17 cellular contexts compared by ENCODE assay signal in the genomic region with DNA sequence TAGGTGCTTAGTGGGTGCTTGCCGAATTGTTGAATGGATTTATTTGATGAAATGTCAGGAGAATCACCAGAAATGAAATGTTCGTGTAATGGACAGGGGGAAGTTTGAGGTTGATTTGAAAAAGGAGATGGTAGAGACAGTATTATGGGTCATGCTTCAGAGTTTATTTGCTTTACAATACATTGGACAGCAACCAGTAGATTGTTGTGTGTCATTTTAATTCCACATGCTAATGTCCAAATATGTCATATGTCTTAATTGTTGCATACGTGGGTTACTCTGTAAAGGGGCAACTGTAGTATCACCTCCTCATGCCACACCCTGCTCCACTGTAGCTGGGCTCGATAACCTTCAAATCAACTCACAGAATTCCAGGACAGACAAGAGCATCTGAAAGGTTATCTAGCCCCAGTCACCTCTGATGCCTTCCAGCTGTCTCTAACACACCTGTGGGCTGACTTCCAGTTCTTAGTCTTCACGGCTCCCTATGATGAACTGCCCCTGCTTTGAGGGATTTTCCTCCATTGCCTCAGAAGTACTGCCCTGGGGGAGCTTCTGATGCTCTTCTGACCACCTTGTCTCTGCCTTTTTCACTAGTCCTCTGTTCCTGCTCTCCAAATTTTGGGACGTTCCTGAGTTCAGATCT. TPM values are rescaled to one million over a fixed set of nuclear protein-coding genes. Genes with fewer than 3 reads are reported as not detected.
DNase-seq lines count a peak whose midpoint lies in the region; ATAC-seq, FAIRE-seq and TF ChIP-seq lines count a peak whose summit lies in the region.
"Had no signal": no experiment of that assay in that cellular context is flagged by ENCODE, and none has a peak within 500 bp of the region (broad histone marks: within the 10 kb centered on the region; RNA-seq: fewer than 3 reads in every experiment).

No MANE protein-coding gene starts in this region.

- TF ChIP-seq CTCF in HEK293 (tag by site-specific recombination; IDR thresholded peaks at IDR 0.05) = no peak
- TF ChIP-seq CTCF in GM12878 (IDR thresholded peaks at IDR 0.05 in 2 of 3, conservative IDR thresholded peaks at IDR 0.05 in 1 of 3; ENCODE audit: control insufficient read depth in 2 of 3, extremely low read depth in 1 of 3, insufficient read depth in 1 of 3, low read depth in 3 of 3, low read length in 3 of 3) = no peak

- peak; percentile 21 for ATAC-seq in GM12878
- no peak for ATAC-seq in HG02973 (IDR thresholded peaks at IDR 0.05; ENCODE audit: unreplicated experiment)
- ATAC-seq: body of pancreas; esophagus mucosa; stimulated activated naive CD8-positive, alpha-beta T cell treated with anti-CD3 and anti-CD28 coated beads, Interleukin-15, amount 100 ng/mL, for 72 hours; T-cell had no signal

- H3K36me3 ChIP-seq in HEK293 (ENCODE audit: control insufficient read depth in 2 of 2, insufficient read depth in 1 of 2, low read length in 2 of 2) (no peaks in the 10 kb centered on the region), GM12878 (ENCODE audit: control insufficient read depth in 2 of 2, insufficient read depth in 2 of 2, low read length in 1 of 2) (no peaks in the 10 kb centered on the region), trophoblast cell (ENCODE audit: control insufficient read depth in 1 of 2, insufficient read depth in 2 of 2, low read length in 2 of 2) (no peaks in the 10 kb centered on the region)
- H3K36me3 ChIP-seq in CD8-positive, alpha-beta memory T cell (ENCODE audit: insufficient read depth, low read length) = no peaks in the 10 kb centered on the region

- H3K23ac ChIP-seq in trophoblast cell (ENCODE audit: low read length) = no peak overlapping the region

- POLR2A ChIA-PET in HEK293 (lab: Yijun Ruan, JAX) = no interaction called here
- POLR2A ChIA-PET in GM12878 (lab: Charles Lee) = interaction anchor here (1.0 to 6.8 kb wide), 17 partner anchors 9 to 117 kb away, joined by 3 to 68 read pairs (median 10); partner anchors contain the start of genes CD274, PLGRKT and RIC1
- POLR2A ChIA-PET in CD8-positive, alpha-beta memory T cell (lab: Charles Lee) = no interaction called here

- H3K9ac ChIP-seq in GM12878 (ENCODE audit: control insufficient read depth, insufficient read depth, low read length) (peak overlapping the region; percentile 54), trophoblast cell (ENCODE audit: low read length) (no peak overlapping the region)

- H3K4me1 Mint-ChIP-seq in T-helper 1 cell treated with Interleukin-12 subunit alpha and Interleukin-12 subunit beta and Interleukin-4 antibody, amounts not matched to agents 30 μg/mL and 1 μg/mL, for 36 hours (ENCODE audit: low read depth) = peaks cover 49% of the 10 kb centered on the region
- H3K4me1 Mint-ChIP-seq in CD8-positive, alpha-beta memory T cell = peaks cover 27 to 47% (median 43%) of the 10 kb centered on the region in 3 donors

- H3K36me3 Mint-ChIP-seq in T-helper 1 cell treated with Interleukin-12 subunit alpha and Interleukin-12 subunit beta and Interleukin-4 antibody, amounts not matched to agents 30 μg/mL and 1 μg/mL, for 36 hours (ENCODE audit: low read depth) = peaks cover 31% of the 10 kb centered on the region
- no peaks in the 10 kb centered on the region for H3K36me3 Mint-ChIP-seq in CD8-positive, alpha-beta memory T cell
- H3K36me3 Mint-ChIP-seq: T-cell had no signal

- no peak overlapping the region for H2AK5ac ChIP-seq in trophoblast cell (ENCODE audit: low read length)

- H2BK12ac ChIP-seq in trophoblast cell (ENCODE audit: low read length) = no peak overlapping the region

- H3K27ac Mint-ChIP-seq in T-helper 1 cell treated with Interleukin-12 subunit alpha and Interleukin-12 subunit beta and Interleukin-4 antibody, amounts not matched to agents 30 μg/mL and 1 μg/mL, for 36 hours = peak overlapping the region; percentile 60
- peak overlapping the region in 1 of 8 donors; percentile 16 for H3K27ac Mint-ChIP-seq in CD8-positive, alpha-beta memory T cell
- H3K27ac Mint-ChIP-seq: stimulated activated naive CD8-positive, alpha-beta T cell treated with anti-CD3 and anti-CD28 coated beads, Interleukin-15, amount 100 ng/mL, for 72 hours had no signal

- H2BK120ac ChIP-seq in trophoblast cell (ENCODE audit: insufficient read depth, low read length, poor library complexity) = peak overlapping the region; percentile 63

- H3K27me3 ChIP-seq in GM12878 (replicated peaks in 1 of 2; ENCODE audit: control insufficient read depth in 2 of 2, insufficient read depth in 2 of 2, low read length in 1 of 2) (no peaks in the 10 kb centered on the region), trophoblast cell (ENCODE audit: insufficient read depth, low read length) (no peaks in the 10 kb centered on the region)
- H3K27me3 ChIP-seq in CD8-positive, alpha-beta memory T cell (ENCODE audit: insufficient read depth, low read length, poor library complexity, severe bottlenecking) = no peaks in the 10 kb centered on the region
- H3K27me3 ChIP-seq: body of pancreas had no signal

- no peak overlapping the region for H2AFZ ChIP-seq in GM12878 (ENCODE audit: control insufficient read depth, low read depth, low read length)
- H2AFZ ChIP-seq in trophoblast cell (ENCODE audit: insufficient read depth, low read length, poor library complexity) = no peak overlapping the region

- DNase-seq in T-helper 1 cell (no peak), GM12878 (ENCODE audit: low read depth, low spot score) (no peak), trophoblast cell (peak; percentile 65 to 78), T1000 (lab: John Stamatoyannopoulos, UW) (no peak)
- DNase-seq in CD8-positive, alpha-beta memory T cell = no peak
- DNase-seq: body of pancreas; DMS53; NCI-H1105 treated with DMSO at 0.1 percent for 48 hours; NCI-H774; occipital lobe; stimulated activated naive CD8-positive, alpha-beta T cell treated with anti-CD3 and anti-CD28 coated beads, Interleukin-15, amount 100 ng/mL, for 72 hours; T-cell had no signal

- H3K18ac ChIP-seq in trophoblast cell (ENCODE audit: low read length) = no peak overlapping the region

- TF ChIP-seq POLR2A in GM12878 (IDR thresholded peaks at IDR 0.05; ENCODE audit: low read depth, low read length) = no peak

- H4K91ac ChIP-seq in trophoblast cell (ENCODE audit: low read depth, low read length) = no peak overlapping the region

- no peak for TF ChIP-seq EP300 in GM12878 (IDR thresholded peaks at IDR 0.05; ENCODE audit: borderline replicate concordance in 1 of 2, control insufficient read depth in 1 of 2, low read depth in 2 of 2, low read length in 2 of 2)

- no peaks in the 10 kb centered on the region for H3K27me3 Mint-ChIP-seq in T-helper 1 cell treated with Interleukin-12 subunit alpha and Interleukin-12 subunit beta and Interleukin-4 antibody, amounts not matched to agents 30 μg/mL and 1 μg/mL, for 36 hours (ENCODE audit: low read depth)
- H3K27me3 Mint-ChIP-seq in CD8-positive, alpha-beta memory T cell = peaks cover 0 to 2% of the 10 kb centered on the region in 2 donors
- H3K27me3 Mint-ChIP-seq: stimulated activated naive CD8-positive, alpha-beta T cell treated with anti-CD3 and anti-CD28 coated beads, Interleukin-15, amount 100 ng/mL, for 72 hours; T-cell had no signal

- SMC1A ChIA-PET in GM12878 (lab: Charles Lee; ENCODE audit: uncharacterized antibody, unreplicated experiment) = interaction anchor here (1.0 to 11.3 kb wide), 23 partner anchors 9 to 117 kb away, joined by 3 to 311 read pairs (median 6); partner anchors contain the start of genes CD274, PLGRKT and RIC1

- H2BK5ac ChIP-seq in trophoblast cell (ENCODE audit: low read depth, low read length, poor library complexity) = no peak overlapping the region

- no peaks in the 10 kb centered on the region for H3K4me1 ChIP-seq in HEK293 (ENCODE audit: control insufficient read depth, insufficient read depth, low read length)
- peaks cover 47% of the 10 kb centered on the region for H3K4me1 ChIP-seq in GM12878 (ENCODE audit: control insufficient read depth, insufficient read depth, low read length)
- peaks cover 21 to 27% of the 10 kb centered on the region in 2 experiments for H3K4me1 ChIP-seq in trophoblast cell (ENCODE audit: control insufficient read depth in 1 of 2, insufficient read depth in 2 of 2, low read length in 2 of 2)
- H3K4me1 ChIP-seq in CD8-positive, alpha-beta memory T cell (ENCODE audit: insufficient read depth, low read length) = peaks cover 3% of the 10 kb centered on the region
- H3K4me1 ChIP-seq: body of pancreas had no signal

- BruUV-seq in GM12878 (replicated peaks; lab: Mats Ljungman, UMichigan) = no TSS peak

- intact Hi-C loops in GM12878 (cut with micrococcal nuclease; ENCODE audit: unreplicated experiment) = loop anchor here (2.0 to 5.0 kb wide), 3 partner anchors 53 to 525 kb away; partner anchors contain the start of gene JAK2

- no peaks in the 10 kb centered on the region for H3K9me3 ChIP-seq in HEK293 (ENCODE audit: control insufficient read depth, insufficient read depth, low read depth, low read length)
- H3K9me3 ChIP-seq in GM12878 (replicated peaks; ENCODE audit: control insufficient read depth, insufficient read depth, low read length) = no peaks in the 10 kb centered on the region
- H3K9me3 ChIP-seq in trophoblast cell (ENCODE audit: insufficient read depth, low read depth, low read length) = no peaks in the 10 kb centered on the region
- H3K9me3 ChIP-seq in CD8-positive, alpha-beta memory T cell (ENCODE audit: low read length) = no peaks in the 10 kb centered on the region
- H3K9me3 ChIP-seq: body of pancreas had no signal

- H3K4me3 ChIP-seq in HEK293 (ENCODE audit: low read depth, low read length) (no peak overlapping the region), GM12878 (peak overlapping the region; percentile 49), trophoblast cell (ENCODE audit: low read depth, low read length) (no peak overlapping the region)
- H3K4me3 ChIP-seq in CD8-positive, alpha-beta memory T cell (ENCODE audit: low read length) = no peak overlapping the region
- H3K4me3 ChIP-seq: body of pancreas had no signal

- CTCF ChIA-PET in HEK293 (lab: Yijun Ruan, JAX) (no interaction called here), GM12878 (lab: Yijun Ruan, JAX) (interaction anchor here (1.2 to 6.5 kb wide), 8 partner anchors 13 to 78 kb away, joined by 4 to 32 read pairs (median 10); partner anchors contain the start of gene CD274)
- CTCF ChIA-PET in CD8-positive, alpha-beta memory T cell (lab: Charles Lee) = interaction anchor here (0.8 kb wide), 1 partner anchor 10 kb away, joined by 3 read pairs; no protein-coding TSS in a partner anchor

- WGBS in GM12878 (ENCODE audit: insufficient coverage, insufficient replicate concordance, low lambda C conversion rate, missing lambda C conversion rate) = 29% methylated on average over 6 of the region's 6 CpGs
- 100% methylated on average over 1 of the region's 6 CpGs for WGBS in trophoblast cell (ENCODE audit: extremely low coverage, insufficient coverage, insufficient read length)

- TF ChIP-seq RAD21 in GM12878 (IDR thresholded peaks at IDR 0.05; ENCODE audit: insufficient read depth, low read depth, low read length) = no peak

- H3K14ac ChIP-seq in trophoblast cell (ENCODE audit: low read length) = no peak overlapping the region

- H3K4ac ChIP-seq in trophoblast cell (ENCODE audit: low read depth, low read length) = no peak overlapping the region

- H4K8ac ChIP-seq in trophoblast cell (ENCODE audit: low read depth, low read length) = no peak overlapping the region

- H3K79me2 ChIP-seq in GM12878 (ENCODE audit: control insufficient read depth, insufficient read depth, low read length) (peaks cover 52% of the 10 kb centered on the region), trophoblast cell (ENCODE audit: control insufficient read depth, insufficient read depth, low read length, poor library complexity) (no peaks in the 10 kb centered on the region)

- peaks cover 3% of the 10 kb centered on the region for H3K9me3 Mint-ChIP-seq in T-helper 1 cell treated with Interleukin-12 subunit alpha and Interleukin-12 subunit beta and Interleukin-4 antibody, amounts not matched to agents 30 μg/mL and 1 μg/mL, for 36 hours
- H3K9me3 Mint-ChIP-seq in CD8-positive, alpha-beta memory T cell = no peaks in the 10 kb centered on the region
- H3K9me3 Mint-ChIP-seq: T-cell had no signal

- H3K79me1 ChIP-seq in trophoblast cell (ENCODE audit: low read length) = peaks cover 15% of the 10 kb centered on the region

- H3K27ac ChIP-seq in HEK293 (ENCODE audit: extremely low read depth, low read depth, low read length) = no peak overlapping the region
- peak overlapping the region; percentile 82 for H3K27ac ChIP-seq in GM12878 (ENCODE audit: control insufficient read depth, insufficient read depth)
- no peak overlapping the region for H3K27ac ChIP-seq in trophoblast cell (ENCODE audit: low read depth, low read length)
- no peak overlapping the region for H3K27ac ChIP-seq in CD8-positive, alpha-beta memory T cell (ENCODE audit: low read depth, low read length)
- H3K27ac ChIP-seq: body of pancreas had no signal

- in situ Hi-C loops in GM12878 (cut with MboI) = no loop called here

- H4K12ac ChIP-seq in trophoblast cell (ENCODE audit: low read depth, low read length) = no peak overlapping the region

- no peaks in the 10 kb centered on the region for H4K20me1 ChIP-seq in GM12878 (ENCODE audit: control insufficient read depth, insufficient read depth)

- H3K4me2 ChIP-seq in GM12878 (ENCODE audit: control insufficient read depth, insufficient read depth) (peak overlapping the region; percentile 75), trophoblast cell (ENCODE audit: low read length) (no peak overlapping the region)

- no peak for FAIRE-seq in GM12878 (lab: Jason Lieb, UNC)
- FAIRE-seq: A204.1 had no signal

- RAD21 ChIA-PET in GM12878 (lab: Charles Lee; ENCODE audit: unreplicated experiment) = interaction anchor here (1.1 to 11.9 kb wide), 19 partner anchors 10 to 78 kb away, joined by 3 to 146 read pairs (median 17); partner anchors contain the start of genes CD274 and PLGRKT

- peak overlapping the region; percentile 90 for H3K4me3 Mint-ChIP-seq in T-helper 1 cell treated with Interleukin-12 subunit alpha and Interleukin-12 subunit beta and Interleukin-4 antibody, amounts not matched to agents 30 μg/mL and 1 μg/mL, for 36 hours
- H3K4me3 Mint-ChIP-seq in CD8-positive, alpha-beta memory T cell = peak overlapping the region in 2 of 7 donors; percentile 1 to 90
- H3K4me3 Mint-ChIP-seq: stimulated activated naive CD8-positive, alpha-beta T cell treated with anti-CD3 and anti-CD28 coated beads, Interleukin-15, amount 100 ng/mL, for 72 hours had no signal

RNA-seq across cellular contexts. Expression of gene PDCD1LG2, which starts 1.7 kb away (rescaled TPM):
- total RNA-seq in GM12878 (2013; cell fraction: nucleolus; rRNA removed) = 37.4 and 39.7 TPM in 2 replicates
- total RNA-seq in GM12878 (2014; rRNA removed) (3.4 and 4.0 TPM in 2 replicates), GM12878 (2014; rRNA removed; fragmentation: Illumina TruSeq; extraction: Trizol) (3.2 and 3.9 TPM in 2 replicates), GM12878 (2021) (1.9 and 2.4 TPM in 2 replicates)
- polyA plus RNA-seq in GM12878 (2011; ENCODE audit: low read depth) = 1.5 TPM
- polyA plus RNA-seq in GM12878 (2011; rRNA removed) (37.3 and 46.0 TPM in 2 replicates), GM12878 (2014; fragmentation: Illumina TruSeq; extraction: Trizol) (2.9 and 3.3 TPM in 2 replicates), GM12878 (2014; fragmentation: Nextera tagmentation; extraction: Ambion mirVana) (1 to 10 TPM; 1.5 to 2.5 TPM), GM12878 (2014; rRNA removed) (1.8 and 2.0 TPM in 2 replicates), GM12878 (2016; fragmentation: Nextera tagmentation; extraction: Ambion mirVana) (1 to 10 TPM; 3.0 to 4.1 TPM)
- polyA plus RNA-seq in GM12878 (2011; cell fraction: cytosol; rRNA removed) = 19.5 and 25.9 TPM in 2 replicates
- 22.2 and 35.4 TPM in 2 replicates for polyA plus RNA-seq in GM12878 (2011; cell fraction: nucleus; rRNA removed)
- polyA plus RNA-seq in GM12878 (2012) = 1.3 and 3.0 TPM in 2 replicates
- 51.9 and 57.8 TPM in 2 replicates for polyA minus RNA-seq in GM12878 (2011; rRNA and poly(A)+ RNA removed)
- polyA minus RNA-seq in GM12878 (2011; cell fraction: cytosol; rRNA and poly(A)+ RNA removed) = 16.7 and 17.6 TPM in 2 replicates
- polyA minus RNA-seq in GM12878 (2011; cell fraction: nucleus; rRNA and poly(A)+ RNA removed) = 29.9 and 30.0 TPM in 2 replicates
- polyA plus RNA-seq in trophoblast cell (2013) = 1.1 and 1.2 TPM in 2 replicates
- under 1 TPM; 0.33 to 0.37 TPM for total RNA-seq in CD8-positive, alpha-beta memory T cell
- polyA plus RNA-seq in CD8-positive, alpha-beta memory T cell = not detected

Comparison
In these comparisons a context has a peak if more than half of its experiments do, and no peak if none do; other contexts are left out.
1. DNase-seq: peak in trophoblast cell (2 of 2); none in T-helper 1 cell (0 of 5), GM12878 (single experiment), CD8-positive, alpha-beta memory T cell (0 of 5) and T1000 (single experiment).